1 cellular context compared by ENCODE assay signal in genomic region chr14:95270203-95270602, GRCh38.
TF ChIP-seq lines count a peak whose summit lies in the region.

No MANE protein-coding gene starts in this region.

TF ChIP-seq in GM12878, 131 proteins besides CTCF, POLR2A, EP300 and RAD21 (continued from another document):
- no peak for TF ChIP-seq BCLAF1 (IDR thresholded peaks at IDR 0.05)
- TF ChIP-seq SRF (IDR thresholded peaks at IDR 0.05; ENCODE audit: low read depth in 2 of 2, low read length in 2 of 2): no peak
- 0 out of 2 replicates have a peak, but pooled peaks have one; percentile 39 for TF ChIP-seq MTA3 (IDR thresholded peaks at IDR 0.05; ENCODE audit: borderline replicate concordance, low read length)
- TF ChIP-seq NFIC (IDR thresholded peaks at IDR 0.05; ENCODE audit: low read depth, low read length): peak; percentile 58; the same call in 1 of the 2 replicates
- no peak for TF ChIP-seq ZBTB11 (CRISPR knock-in tag; IDR thresholded peaks at IDR 0.05)
- TF ChIP-seq PKNOX1 (IDR thresholded peaks at IDR 0.05): 0 out of 2 replicates have a peak, but pooled peaks have one; percentile 23
- no peak for TF ChIP-seq ETV6 (conservative IDR thresholded peaks at IDR 0.05 in 1 of 2, IDR thresholded peaks at IDR 0.05 in 1 of 2; ENCODE audit: borderline replicate concordance in 1 of 2, low read depth in 1 of 2)
- no peak for TF ChIP-seq ZNF274 (IDR thresholded peaks at IDR 0.05; ENCODE audit: insufficient read depth, insufficient read length)
- TF ChIP-seq IKZF1 (conservative IDR thresholded peaks at IDR 0.05): no peak
- peak; percentile 18; the same call in 1 of the 2 replicates for TF ChIP-seq CREM (IDR thresholded peaks at IDR 0.05; ENCODE audit: low read depth)
- no peak for TF ChIP-seq E4F1 (IDR thresholded peaks at IDR 0.05; ENCODE audit: borderline replicate concordance, partially characterized antibody)
- TF ChIP-seq MEF2A (IDR thresholded peaks at IDR 0.05; ENCODE audit: insufficient read depth, low read depth, low read length): peak; percentile 92
- 0 out of 2 replicates have a peak, but pooled peaks have one; percentile 13 for TF ChIP-seq MTA2 (IDR thresholded peaks at IDR 0.05; ENCODE audit: low read depth)
- no peak for TF ChIP-seq FOXK2 (IDR thresholded peaks at IDR 0.05)
- no peak for TF ChIP-seq BCL11A (IDR thresholded peaks at IDR 0.05; ENCODE audit: low read depth, low read length)
- peak; percentile 83 for TF ChIP-seq RUNX3 (IDR thresholded peaks at IDR 0.05; ENCODE audit: low read length)
- TF ChIP-seq ZSCAN29 (IDR thresholded peaks at IDR 0.05): no peak
- TF ChIP-seq SKIL (IDR thresholded peaks at IDR 0.05; ENCODE audit: low read depth, poor library complexity, severe bottlenecking): no peak
- TF ChIP-seq ATF2 (IDR thresholded peaks at IDR 0.05; ENCODE audit: low read length): 0 out of 2 replicates have a peak, but pooled peaks have one; percentile 41
- peak; percentile 23; the same call in 1 of the 2 replicates for TF ChIP-seq FOXM1 (IDR thresholded peaks at IDR 0.05; ENCODE audit: low read depth, low read length)
- TF ChIP-seq NFXL1 (IDR thresholded peaks at IDR 0.05; ENCODE audit: borderline replicate concordance): no peak
- no peak for TF ChIP-seq CHD2 (IDR thresholded peaks at IDR 0.05; ENCODE audit: borderline replicate concordance, low read depth, low read length)
- peak; percentile 83 for TF ChIP-seq MEF2B (IDR thresholded peaks at IDR 0.05; ENCODE audit: partially characterized antibody, poor library complexity, severe bottlenecking)
- TF ChIP-seq HDAC6 (IDR thresholded peaks at IDR 0.05; ENCODE audit: unreplicated experiment): no peak
- 0 out of 2 replicates have a peak, but pooled peaks have one; percentile 12 for TF ChIP-seq ATF7 (IDR thresholded peaks at IDR 0.05; ENCODE audit: low read depth)
- no peak for TF ChIP-seq USF1 (IDR thresholded peaks at IDR 0.05; ENCODE audit: borderline replicate concordance, extremely low read length, insufficient read depth, low read depth, low read length)
- TF ChIP-seq ZBTB4 (CRISPR knock-in tag; IDR thresholded peaks at IDR 0.05): no peak
TF ChIP-seq in GM12878: peak in this region for 12.
